21 cellular contexts compared by ENCODE assay signal in genomic region chr6:143063631-143064030, GRCh38.
"Had no signal": no experiment of that assay in that cellular context is flagged by ENCODE, and none has a peak within 500 bp of the region (broad histone marks: within the 10 kb centered on the region; RNA-seq: fewer than 3 reads in every experiment).

No MANE protein-coding gene starts in this region.

- H3K36me3 ChIP-seq: suprapubic skin had no signal

- ATAC-seq: activated T-cell treated with anti-CD3 and anti-CD28 coated beads, Interleukin-2, amount 50 U/mL, for 4 hours; left lobe of liver had no signal

- H3K4me3 ChIP-seq: lung, suprapubic skin had no signal

- H3K4me3 Mint-ChIP-seq: activated naive CD4-positive, alpha-beta T cell treated with anti-CD3 and anti-CD28 coated beads for 36 hours; activated T-cell treated with anti-CD3 and anti-CD28 coated beads, Interleukin-2, amount 50 U/mL, for 4 hours; endodermal cell; mesothelial cell of epicardium; nephron progenitor cell; T-helper 1 cell treated with Interleukin-12 subunit alpha and Interleukin-12 subunit beta and Interleukin-4 antibody, amounts not matched to agents 30 μg/mL and 1 μg/mL, for 36 hours had no signal

- H3K27me3 Mint-ChIP-seq: type B pancreatic cell had no signal

- H3K27ac Mint-ChIP-seq: activated naive CD4-positive, alpha-beta T cell treated with anti-CD3 and anti-CD28 coated beads for 36 hours; endodermal cell; mesothelial cell of epicardium; T-helper 1 cell treated with Interleukin-12 subunit alpha and Interleukin-12 subunit beta and Interleukin-4 antibody, amounts not matched to agents 30 μg/mL and 1 μg/mL, for 36 hours had no signal

- H3K36me3 Mint-ChIP-seq: brain, mesothelial cell of epicardium, type B pancreatic cell had no signal

- H3K27me3 ChIP-seq: suprapubic skin had no signal

- H3K9me3 ChIP-seq: suprapubic skin had no signal

- H3K27ac ChIP-seq: suprapubic skin had no signal

- DNase-seq: activated CD4-positive, alpha-beta T cell treated with anti-CD3 and anti-CD28 coated beads, Interleukin-2, amount 50 U/mL, for 1 hour; activated CD4-positive, CD25-positive, alpha-beta regulatory T cell treated with anti-CD3 and anti-CD28 coated beads, Interleukin-2, amount 50 U/mL, for 72 hours; activated CD8-positive, alpha-beta memory T cell treated with anti-CD3 and anti-CD28 coated beads, Interleukin-2, amount 50 U/mL, for 4 hours; activated naive CD4-positive, alpha-beta T cell treated with anti-CD3 and anti-CD28 coated beads for 36 hours; activated T-cell treated with anti-CD3 and anti-CD28 coated beads, Interleukin-2, amount 50 U/mL, for 4 hours; caudate nucleus; endodermal cell; kidney; nephron progenitor cell; nucleus accumbens; posterior cingulate gyrus; retina; stimulated activated CD4-positive, alpha-beta T cell treated with anti-CD3 and anti-CD28 coated beads, Interleukin-2, amount 100 ng/mL, for 24 hours; stimulated activated naive CD4-positive, alpha-beta T cell treated with Interleukin-2 at 50 U/mL for 16 hours had no signal

- FAIRE-seq: kidney had no signal

- H3K9me3 Mint-ChIP-seq: activated naive CD4-positive, alpha-beta T cell treated with anti-CD3 and anti-CD28 coated beads for 36 hours; activated T-cell treated with anti-CD3 and anti-CD28 coated beads, Interleukin-2, amount 50 U/mL, for 4 hours; brain; endodermal cell; T-helper 1 cell treated with Interleukin-12 subunit alpha and Interleukin-12 subunit beta and Interleukin-4 antibody, amounts not matched to agents 30 μg/mL and 1 μg/mL, for 36 hours; type B pancreatic cell had no signal
